Comparison of ENCODE assay signal across 8 cellular contexts in the genomic region with DNA sequence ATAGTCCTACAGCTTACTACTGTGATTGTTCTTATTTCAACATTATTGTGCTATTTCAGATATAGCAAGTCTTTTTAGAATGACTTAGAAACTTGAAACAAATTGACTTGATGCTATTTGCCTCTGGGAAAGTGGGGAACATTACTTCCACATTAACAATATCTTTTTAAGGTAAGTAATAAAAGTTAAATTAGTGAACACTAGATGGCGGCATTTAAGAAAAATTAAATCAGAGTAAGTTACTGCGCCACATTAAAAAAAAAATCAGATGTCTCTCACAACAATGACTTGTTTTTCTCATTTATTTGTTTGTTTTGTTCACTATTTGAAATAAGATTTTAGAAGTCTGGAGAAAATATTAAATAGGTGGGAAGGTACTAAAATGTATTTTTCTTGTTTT.
DNase-seq lines count a peak whose midpoint lies in the region; ATAC-seq and TF ChIP-seq lines count a peak whose summit lies in the region.

No MANE protein-coding gene starts in this region.

- intact Hi-C loops in prostate gland (cut with DNase I), result loop anchor here (5.0 kb wide), 1 partner anchor 1022 kb away; no protein-coding TSS in a partner anchor
- intact Hi-C loops in sigmoid colon (cut with DNase I), result loop anchor here (2.0 to 10.0 kb wide), 4 partner anchors 540 to 1462 kb away; no protein-coding TSS in a partner anchor
- intact Hi-C loops in aorta (cut with DNase I), result loop anchor here in 1 of 2 donors (10.0 kb wide), 1 partner anchor 1020 kb away; no protein-coding TSS in a partner anchor
- intact Hi-C loops in gastrocnemius medialis (cut with DNase I; ENCODE audit: low total_unique reads), result loop anchor here (5.0 kb wide), 1 partner anchor 1457 kb away; no protein-coding TSS in a partner anchor

- no peaks in the 10 kb centered on the region for H3K4me1 ChIP-seq in prostate gland (replicated peaks)
- H3K4me1 ChIP-seq in sigmoid colon, result no peaks in the 10 kb centered on the region
- H3K4me1 ChIP-seq in aorta (ENCODE audit: control insufficient read depth in 1 of 2, insufficient read depth in 2 of 2, low read length in 2 of 2), result no peaks in the 10 kb centered on the region
- no peaks in the 10 kb centered on the region for H3K4me1 ChIP-seq in gastrocnemius medialis

- H3K27me3 ChIP-seq in prostate gland (replicated peaks; ENCODE audit: insufficient read depth), result no peaks in the 10 kb centered on the region
- H3K27me3 ChIP-seq in sigmoid colon, result no peaks in the 10 kb centered on the region
- H3K27me3 ChIP-seq in aorta (ENCODE audit: control insufficient read depth in 1 of 2, insufficient read depth in 2 of 2, low read length in 1 of 2), result no peaks in the 10 kb centered on the region
- H3K27me3 ChIP-seq in gastrocnemius medialis, result no peaks in the 10 kb centered on the region

- no peak overlapping the region for H3K27ac ChIP-seq in prostate gland
- H3K27ac ChIP-seq in sigmoid colon, result no peak overlapping the region
- no peak overlapping the region for H3K27ac ChIP-seq in aorta (ENCODE audit: low read depth in 1 of 2, low read length in 2 of 2)
- no peak overlapping the region for H3K27ac ChIP-seq in gastrocnemius medialis

- H3K4me3 ChIP-seq in prostate gland, result no peak overlapping the region
- H3K4me3 ChIP-seq in sigmoid colon, result no peak overlapping the region
- no peak overlapping the region for H3K4me3 ChIP-seq in aorta (ENCODE audit: low read length in 2 of 2)
- no peak overlapping the region for H3K4me3 ChIP-seq in gastrocnemius medialis

- TF ChIP-seq EP300 in sigmoid colon (IDR thresholded peaks at IDR 0.05), result no peak

- H3K9me3 ChIP-seq in prostate gland (no peaks in the 10 kb centered on the region), sigmoid colon (no peaks in the 10 kb centered on the region), aorta (ENCODE audit: control insufficient read depth, low read length) (no peaks in the 10 kb centered on the region), gastrocnemius medialis (no peaks in the 10 kb centered on the region)

- WGBS in prostate gland, result 20% methylated on average over 2 of the region's 2 CpGs
- WGBS in sigmoid colon, 2 donors, result 6 to 26% methylated on average over 2 of the region's 2 CpGs
- 12 to 23% methylated on average over 2 of the region's 2 CpGs for WGBS in aorta, 2 donors

- TF ChIP-seq CTCF in prostate gland (IDR thresholded peaks at IDR 0.05) (peak in 3 of 4 experiments; percentile 40 to 60 (median 44)), sigmoid colon (IDR thresholded peaks at IDR 0.05) (peak in 1 of 4 experiments; percentile 45), gastrocnemius medialis (IDR thresholded peaks at IDR 0.05 in 4 of 5, conservative IDR thresholded peaks at IDR 0.05 in 1 of 5) (peak in 1 of 5 experiments; percentile 14)

- ATAC-seq in aorta (ENCODE audit: low FRiP score) (no peak), gastrocnemius medialis (no peak)

- TF ChIP-seq POLR2A in prostate gland (IDR thresholded peaks at IDR 0.05) (no peak), sigmoid colon (IDR thresholded peaks at IDR 0.05) (no peak), gastrocnemius medialis (IDR thresholded peaks at IDR 0.05) (no peak)

- in situ Hi-C loops in gastrocnemius medialis (cut with MboI; ENCODE audit: low sequenced_read_pairs in 4 of 4), result no loop called here

- peak; percentile 0 for DNase-seq in NCI-H1436 (lab: John Stamatoyannopoulos, UW)
- no peak for DNase-seq in NCI-H1436 treated with DMSO at 0.1 percent for 48 hours (lab: John Stamatoyannopoulos, UW)
- peak; percentile 7 for DNase-seq in NCI-H345 treated with DMSO at 0.1 percent for 48 hours (lab: John Stamatoyannopoulos, UW; ENCODE audit: unreplicated experiment)
- peak; percentile 1 to 22 for DNase-seq in dermis microvascular lymphatic vessel endothelial cell (ENCODE audit: low read depth in 2 of 2)
- no peak for DNase-seq in prostate gland (ENCODE audit: low spot score)
- DNase-seq in sigmoid colon, result no peak
- no peak for DNase-seq in aorta
- no peak for DNase-seq in gastrocnemius medialis

- H3K36me3 ChIP-seq in prostate gland (no peaks in the 10 kb centered on the region), sigmoid colon (no peaks in the 10 kb centered on the region), aorta (ENCODE audit: control insufficient read depth in 1 of 2, insufficient read depth in 2 of 2, low read length in 1 of 2) (no peaks in the 10 kb centered on the region), gastrocnemius medialis (no peaks in the 10 kb centered on the region)

Comparison
In these comparisons a context has a peak if more than half of its experiments do, and no peak if none do; other contexts are left out.
1. DNase-seq: peak in NCI-H1436 (single experiment), NCI-H345 treated with DMSO at 0.1 percent for 48 hours (single experiment) and dermis microvascular lymphatic vessel endothelial cell (2 of 2); none in NCI-H1436 treated with DMSO at 0.1 percent for 48 hours (single experiment), prostate gland (single experiment), sigmoid colon (single experiment), aorta (0 of 2) and gastrocnemius medialis (0 of 2).